Comparison of ENCODE assay signal across 24 cellular contexts in genomic region chr2:62526531-62527381, GRCh38. TPM values are rescaled to one million over a fixed set of nuclear protein-coding genes. Genes with fewer than 3 reads are reported as not detected.
DNase-seq lines count a peak whose midpoint lies in the region; ATAC-seq and TF ChIP-seq lines count a peak whose summit lies in the region.
"Had no signal": no experiment of that assay in that cellular context is flagged by ENCODE, and none has a peak within 500 bp of the region (broad histone marks: within the 10 kb centered on the region; RNA-seq: fewer than 3 reads in every experiment).

No MANE protein-coding gene starts in this region.

- CTCF ChIA-PET in CD8-positive, alpha-beta T cell (lab: Charles Lee): interaction anchor here (0.6 to 1.3 kb wide), 3 partner anchors 25 to 568 kb away, joined by 3 read pairs; no protein-coding TSS in a partner anchor

- H3K9me3 Mint-ChIP-seq in endodermal cell (peaks cover 15% of the 10 kb centered on the region), nephron (peaks cover 13% of the 10 kb centered on the region)
- no peaks in the 10 kb centered on the region for H3K9me3 Mint-ChIP-seq in CD8-positive, alpha-beta T cell
- H3K9me3 Mint-ChIP-seq: T-helper 2 cell treated with Interferon-gamma antibody and Interleukin-4, amounts not matched to agents 5 μg/mL and 100 μg/mL, for 36 hours had no signal

- H3K27ac Mint-ChIP-seq in endodermal cell (peak overlapping the region; percentile 85), nephron (peak overlapping the region; percentile 89 to 95 (median 91))
- H3K27ac Mint-ChIP-seq in CD8-positive, alpha-beta T cell: no peak overlapping the region
- H3K27ac Mint-ChIP-seq: naive B cell; T-helper 2 cell treated with Interferon-gamma antibody and Interleukin-4, amounts not matched to agents 5 μg/mL and 100 μg/mL, for 36 hours had no signal

- H3K36me3 Mint-ChIP-seq in endodermal cell (ENCODE audit: low read depth): no peaks in the 10 kb centered on the region
- no peaks in the 10 kb centered on the region for H3K36me3 Mint-ChIP-seq in nephron (ENCODE audit: low read depth)
- H3K36me3 Mint-ChIP-seq in CD8-positive, alpha-beta T cell: no peaks in the 10 kb centered on the region
- H3K36me3 Mint-ChIP-seq: brain had no signal

- POLR2A ChIA-PET in CD8-positive, alpha-beta T cell (lab: Charles Lee): no interaction called here

- no peak for ATAC-seq in CD8-positive, alpha-beta T cell
- ATAC-seq: esophagus mucosa, gastrocnemius medialis, HCT116 had no signal

- DNase-seq in COLO829 (ENCODE audit: low spot score): peak; percentile 60
- peak; percentile 77 for DNase-seq in endodermal cell
- DNase-seq in activated T-cell treated with anti-CD3 and anti-CD28 coated beads for 4 hours: no peak
- no peak for DNase-seq in stimulated activated CD4-positive, alpha-beta T cell treated with anti-CD3 and anti-CD28 coated beads, Interleukin-15, amount 100 ng/mL, for 24 hours
- DNase-seq in CD8-positive, alpha-beta T cell: no peak
- no peak for DNase-seq in ascending aorta (ENCODE audit: low spot score in 2 of 2)
- DNase-seq: activated CD4-positive, alpha-beta T cell treated with anti-CD3 and anti-CD28 coated beads, Interleukin-2, amount 50 U/mL, for 4 hours; activated effector memory CD4-positive, alpha-beta T cell treated with anti-CD3 and anti-CD28 coated beads, Interleukin-2, amount 50 U/mL, for 16 hours; effector CD8-positive, alpha-beta T cell; gastrocnemius medialis; kidney glomerular epithelial cell; mesenchymal stem cell; naive B cell; NCI-H510A treated with DMSO at 0.1 percent for 48 hours; NK-92 treated with Interleukin-12 subunit alpha and Interleukin-12 subunit beta, amount 100 ng/mL, for 24 hours; Peyer's patch; sigmoid colon; SK-N-SH had no signal

- no peaks in the 10 kb centered on the region for H3K36me3 ChIP-seq in HUES64 (ENCODE audit: insufficient read depth, low read length)
- H3K36me3 ChIP-seq in endodermal cell (ENCODE audit: control insufficient read depth, insufficient read depth, low read length): no peaks in the 10 kb centered on the region
- H3K36me3 ChIP-seq in CD8-positive, alpha-beta T cell (ENCODE audit: insufficient read depth, low read length): no peaks in the 10 kb centered on the region
- no peaks in the 10 kb centered on the region for H3K36me3 ChIP-seq in ascending aorta
- H3K36me3 ChIP-seq: gastrocnemius medialis, Peyer's patch, sigmoid colon had no signal

- H3K27me3 ChIP-seq in HUES64 (ENCODE audit: insufficient read depth, low read length) (no peaks in the 10 kb centered on the region), endodermal cell (ENCODE audit: control insufficient read depth, insufficient read depth, low read length, poor library complexity, severe bottlenecking) (no peaks in the 10 kb centered on the region), ascending aorta (no peaks in the 10 kb centered on the region)
- H3K27me3 ChIP-seq in CD8-positive, alpha-beta T cell (ENCODE audit: insufficient read depth, low read length): no peaks in the 10 kb centered on the region
- H3K27me3 ChIP-seq: gastrocnemius medialis, Peyer's patch, sigmoid colon had no signal

- H3K4me1 Mint-ChIP-seq in endodermal cell (peaks cover 26% of the 10 kb centered on the region), nephron (peaks cover 31% of the 10 kb centered on the region)
- no peaks in the 10 kb centered on the region for H3K4me1 Mint-ChIP-seq in CD8-positive, alpha-beta T cell (ENCODE audit: low read depth)
- H3K4me1 Mint-ChIP-seq: naive B cell had no signal

- intact Hi-C loops in CD8-positive, alpha-beta T cell (cut with DNase I, micrococcal nuclease): no loop called here
- intact Hi-C loops in ascending aorta (cut with DNase I): no loop called here

- H3K27me3 Mint-ChIP-seq in endodermal cell (ENCODE audit: insufficient read depth) (no peaks in the 10 kb centered on the region), nephron (ENCODE audit: low read depth) (no peaks in the 10 kb centered on the region)
- peaks cover 3% of the 10 kb centered on the region for H3K27me3 Mint-ChIP-seq in CD8-positive, alpha-beta T cell (ENCODE audit: low read depth)

- H3K4me3 ChIP-seq in HUES64 (ENCODE audit: low read length) (no peak overlapping the region), endodermal cell (ENCODE audit: low read length) (no peak overlapping the region), ascending aorta (no peak overlapping the region)
- H3K4me3 ChIP-seq in CD8-positive, alpha-beta T cell (ENCODE audit: low read depth, low read length): no peak overlapping the region
- H3K4me3 ChIP-seq: gastrocnemius medialis, Peyer's patch, sigmoid colon had no signal

- 74% methylated on average over 8 of the region's 10 CpGs for WGBS in HUES64
- WGBS in endodermal cell (ENCODE audit: insufficient coverage in 1 of 2, insufficient read length in 1 of 2), 2 experiments: 71 to 92% methylated on average over 7 to 8 of the region's 10 CpGs

- H3K9ac ChIP-seq in HUES64 (ENCODE audit: low read depth, low read length) (no peak overlapping the region), endodermal cell (ENCODE audit: extremely low read depth, low read length, poor library complexity, severe bottlenecking) (no peak overlapping the region)
- H3K9ac ChIP-seq: SK-N-SH had no signal

- H3K4me3 Mint-ChIP-seq in endodermal cell: no peak overlapping the region
- H3K4me3 Mint-ChIP-seq in nephron: no peak overlapping the region
- H3K4me3 Mint-ChIP-seq in CD8-positive, alpha-beta T cell: no peak overlapping the region
- H3K4me3 Mint-ChIP-seq: brain; naive B cell; T-helper 2 cell treated with Interferon-gamma antibody and Interleukin-4, amounts not matched to agents 5 μg/mL and 100 μg/mL, for 36 hours had no signal

- H3K9me3 ChIP-seq in HUES64 (ENCODE audit: insufficient read depth, low read depth, low read length) (peaks cover 7% of the 10 kb centered on the region; the same call in 1 of the 2 replicates), endodermal cell (ENCODE audit: control insufficient read depth, low read length) (peaks cover 15% of the 10 kb centered on the region), ascending aorta (no peaks in the 10 kb centered on the region)
- H3K9me3 ChIP-seq in CD8-positive, alpha-beta T cell (ENCODE audit: low read length): no peaks in the 10 kb centered on the region
- H3K9me3 ChIP-seq: gastrocnemius medialis, Peyer's patch, sigmoid colon, SK-N-SH had no signal

- TF ChIP-seq CTCF in endodermal cell (conservative IDR thresholded peaks at IDR 0.05) (peak; percentile 34), nephron (IDR thresholded peaks at IDR 0.05; ENCODE audit: unreplicated experiment in 3 of 3) (no peak), ascending aorta (IDR thresholded peaks at IDR 0.05) (no peak)
- TF ChIP-seq CTCF in CD8-positive, alpha-beta T cell (IDR thresholded peaks at IDR 0.05): no peak

- H3K4me1 ChIP-seq in HUES64 (ENCODE audit: insufficient read depth, low read length): peaks cover 25% of the 10 kb centered on the region
- peaks cover 5% of the 10 kb centered on the region for H3K4me1 ChIP-seq in endodermal cell (ENCODE audit: control insufficient read depth, insufficient read depth, low read length)
- no peaks in the 10 kb centered on the region for H3K4me1 ChIP-seq in CD8-positive, alpha-beta T cell (ENCODE audit: insufficient read depth, low read length)
- H3K4me1 ChIP-seq in ascending aorta: no peaks in the 10 kb centered on the region
- H3K4me1 ChIP-seq: gastrocnemius medialis, Peyer's patch had no signal

- H3K27ac ChIP-seq in HUES64 (ENCODE audit: low read depth, low read length): peak overlapping the region; percentile 94; the same call in 1 of the 2 replicates
- H3K27ac ChIP-seq in endodermal cell (ENCODE audit: low read depth, low read length): no peak overlapping the region
- H3K27ac ChIP-seq in CD8-positive, alpha-beta T cell (ENCODE audit: low read depth, low read length): no peak overlapping the region
- no peak overlapping the region for H3K27ac ChIP-seq in ascending aorta
- H3K27ac ChIP-seq: gastrocnemius medialis, Peyer's patch, sigmoid colon had no signal

RNA-seq across cellular contexts. Expression of gene TMEM17, which starts 20.8 kb away (rescaled TPM):
- 1.9 TPM for polyA plus RNA-seq in HUES64 (2013, experiment 1 of 2)
- polyA plus RNA-seq in HUES64 (2013, experiment 2 of 2): 1.1 TPM
- total RNA-seq in endodermal cell (1 to 10 TPM; 1.8 to 2.0 TPM), ascending aorta (not detected)
- polyA plus RNA-seq in endodermal cell (2013, experiment 1 of 2): 3.0 TPM
- 3.1 TPM for polyA plus RNA-seq in endodermal cell (2013, experiment 2 of 2)
- not detected for total RNA-seq in CD8-positive, alpha-beta T cell

Comparison
In these comparisons a context has a peak if more than half of its experiments do, and no peak if none do; other contexts are left out.
1. DNase-seq: peak in COLO829 (single experiment) and endodermal cell (single experiment); none in activated T-cell treated with anti-CD3 and anti-CD28 coated beads for 4 hours (single experiment), stimulated activated CD4-positive, alpha-beta T cell treated with anti-CD3 and anti-CD28 coated beads, Interleukin-15, amount 100 ng/mL, for 24 hours (single experiment), CD8-positive, alpha-beta T cell (0 of 7) and ascending aorta (0 of 2).